ENCODE assay signal across 23 cellular contexts in genomic region chr4:128688846-128689467, GRCh38.
"Had no signal": no experiment of that assay in that cellular context is flagged by ENCODE, and none has a peak within 500 bp of the region (broad histone marks: within the 10 kb centered on the region; RNA-seq: fewer than 3 reads in every experiment).

No MANE protein-coding gene starts in this region.

- H3K9me3 Mint-ChIP-seq: activated naive CD4-positive, alpha-beta T cell treated with anti-CD3 and anti-CD28 coated beads, Interleukin-2, amount 10 ng/mL, durations not matched to agents 7 days and 5 days; activated naive CD8-positive, alpha-beta T cell treated with anti-CD3 and anti-CD28 coated beads, Interleukin-2, amount 50 U/mL, for 24 hours; stimulated activated effector memory CD8-positive, alpha-beta T cell treated with anti-CD3 and anti-CD28 coated beads, Interleukin-12 subunit alpha, Interleukin-12 subunit beta, amount 100 ng/mL, for 72 hours had no signal

- H3K4me2 ChIP-seq: smooth muscle cell had no signal

- H3K4me3 Mint-ChIP-seq: activated naive CD4-positive, alpha-beta T cell treated with anti-CD3 and anti-CD28 coated beads, Interleukin-2, amount 10 ng/mL, durations not matched to agents 7 days and 5 days; activated naive CD8-positive, alpha-beta T cell treated with anti-CD3 and anti-CD28 coated beads, Interleukin-2, amount 50 U/mL, for 24 hours; mesothelial cell of epicardium; stimulated activated effector memory CD8-positive, alpha-beta T cell treated with anti-CD3 and anti-CD28 coated beads, Interleukin-12 subunit alpha, Interleukin-12 subunit beta, amount 100 ng/mL, for 72 hours; T-helper 2 cell treated with Interferon-gamma antibody and Interleukin-4, amounts not matched to agents 5 μg/mL and 100 μg/mL, for 36 hours; type B pancreatic cell had no signal

- H3K36me3 ChIP-seq: ascending aorta, ovary, right lobe of liver had no signal

- H3K4me1 Mint-ChIP-seq: activated naive CD4-positive, alpha-beta T cell treated with anti-CD3 and anti-CD28 coated beads, Interleukin-2, amount 10 ng/mL, durations not matched to agents 7 days and 5 days; activated naive CD8-positive, alpha-beta T cell treated with anti-CD3 and anti-CD28 coated beads, Interleukin-2, amount 50 U/mL, for 24 hours; stimulated activated effector memory CD8-positive, alpha-beta T cell treated with anti-CD3 and anti-CD28 coated beads, Interleukin-12 subunit alpha, Interleukin-12 subunit beta, amount 100 ng/mL, for 72 hours had no signal

- H3K9me3 ChIP-seq: ascending aorta, ovary, psoas muscle, right lobe of liver, testis had no signal

- H3K27ac ChIP-seq: ascending aorta, ovary, psoas muscle, right lobe of liver, testis had no signal

- DNase-seq: activated CD4-positive, alpha-beta T cell treated with anti-CD3 and anti-CD28 coated beads for 1 hour; activated CD8-positive, alpha-beta memory T cell treated with anti-CD3 and anti-CD28 coated beads for 24 hours; activated CD8-positive, alpha-beta memory T cell treated with anti-CD3 and anti-CD28 coated beads, Interleukin-2, amount 50 U/mL, for 48 hours; activated effector memory CD4-positive, alpha-beta T cell treated with Interleukin-2 at 50 U/mL for 16 hours; activated naive CD4-positive, alpha-beta T cell treated with anti-CD3 and anti-CD28 coated beads, Interleukin-2, amount 10 ng/mL, durations not matched to agents 7 days and 5 days; activated naive CD8-positive, alpha-beta T cell treated with anti-CD3 and anti-CD28 coated beads, Interleukin-2, amount 50 U/mL, for 24 hours; activated T-cell treated with anti-CD3 and anti-CD28 coated beads, Interleukin-2, amount 50 U/mL, for 48 hours; cortex of kidney; foreskin fibroblast; hippocampal formation; left cardiac atrium; ovary; psoas muscle; right lobe of liver; stimulated activated CD4-positive, alpha-beta T cell treated with anti-CD3 and anti-CD28 coated beads, Interleukin-4, amount 100 ng/mL, for 24 hours; testis had no signal

- H3K36me3 Mint-ChIP-seq: activated naive CD4-positive, alpha-beta T cell treated with anti-CD3 and anti-CD28 coated beads, Interleukin-2, amount 10 ng/mL, durations not matched to agents 7 days and 5 days; mesothelial cell of epicardium; stimulated activated effector memory CD8-positive, alpha-beta T cell treated with anti-CD3 and anti-CD28 coated beads, Interleukin-12 subunit alpha, Interleukin-12 subunit beta, amount 100 ng/mL, for 72 hours had no signal

- H3K4me3 ChIP-seq: ascending aorta, lung, ovary, psoas muscle, right lobe of liver, smooth muscle cell, testis had no signal

- H3K4me1 ChIP-seq: ascending aorta, psoas muscle, right lobe of liver, testis had no signal

- H3K27me3 ChIP-seq: ascending aorta, ovary, right lobe of liver, testis had no signal

- H3K27ac Mint-ChIP-seq: activated naive CD4-positive, alpha-beta T cell treated with anti-CD3 and anti-CD28 coated beads, Interleukin-2, amount 10 ng/mL, durations not matched to agents 7 days and 5 days; activated naive CD8-positive, alpha-beta T cell treated with anti-CD3 and anti-CD28 coated beads, Interleukin-2, amount 50 U/mL, for 24 hours; mesothelial cell of epicardium; stimulated activated effector memory CD8-positive, alpha-beta T cell treated with anti-CD3 and anti-CD28 coated beads, Interleukin-12 subunit alpha, Interleukin-12 subunit beta, amount 100 ng/mL, for 72 hours; T-helper 2 cell treated with Interferon-gamma antibody and Interleukin-4, amounts not matched to agents 5 μg/mL and 100 μg/mL, for 36 hours; type B pancreatic cell had no signal

- H3K27me3 Mint-ChIP-seq: activated naive CD4-positive, alpha-beta T cell treated with anti-CD3 and anti-CD28 coated beads, Interleukin-2, amount 10 ng/mL, durations not matched to agents 7 days and 5 days; type B pancreatic cell had no signal
